Comparison of ENCODE assay signal across 8 cellular contexts in genomic region chr14:35821546-35822411, GRCh38. TPM values are rescaled to one million over a fixed set of nuclear protein-coding genes. Genes with fewer than 3 reads are reported as not detected.
DNase-seq lines count a peak whose midpoint lies in the region; ATAC-seq and TF ChIP-seq lines count a peak whose summit lies in the region.

No MANE protein-coding gene starts in this region.

- H3K9me3 Mint-ChIP-seq in CD4-positive, alpha-beta memory T cell: no peaks in the 10 kb centered on the region

- peak; percentile 53 for TF ChIP-seq CTCF in GM20000 (IDR thresholded peaks at IDR 0.05; ENCODE audit: extremely low read depth, missing control alignments)
- TF ChIP-seq CTCF in esophagus squamous epithelium (IDR thresholded peaks at IDR 0.05): peak; percentile 44 to 76 (median 62)
- TF ChIP-seq CTCF in thoracic aorta (IDR thresholded peaks at IDR 0.05): peak; percentile 56

- no peaks in the 10 kb centered on the region for H3K4me1 ChIP-seq in CD4-positive, alpha-beta memory T cell (ENCODE audit: insufficient read depth, low read length)
- peaks cover 4 to 37% (median 11%) of the 10 kb centered on the region in 3 donors for H3K4me1 ChIP-seq in esophagus squamous epithelium
- H3K4me1 ChIP-seq in thoracic aorta (ENCODE audit: control insufficient read depth in 1 of 2, low read depth in 2 of 2): no peaks in the 10 kb centered on the region

- POLR2A ChIA-PET in CD4-positive, alpha-beta memory T cell (lab: Charles Lee; ENCODE audit: partially characterized antibody): interaction anchor here (1.2 to 1.6 kb wide), 2 partner anchors 12 to 498 kb away, joined by 6 to 7 read pairs; partner anchors contain the start of genes MBIP and RALGAPA1

- H3K4me1 Mint-ChIP-seq in CD4-positive, alpha-beta memory T cell: peaks cover 5 to 15% (median 10%) of the 10 kb centered on the region in 4 donors

- CTCF ChIA-PET in CD4-positive, alpha-beta memory T cell (lab: Charles Lee; ENCODE audit: partially characterized antibody): interaction anchor here (0.7 to 2.4 kb wide), 17 partner anchors 9 to 247 kb away, joined by 3 to 13 read pairs (median 4); partner anchors contain the start of gene RALGAPA1

- peak in 3 of 5 donors; percentile 13 to 29 (median 13) for DNase-seq in CD4-positive, alpha-beta memory T cell
- DNase-seq in GM20000 (ENCODE audit: low spot score): peak; percentile 33
- peak; percentile 82 for DNase-seq in OCI-M1 (lab: John Stamatoyannopoulos, UW)
- DNase-seq in esophagus squamous epithelium (lab: John Stamatoyannopoulos, UW): no peak
- no peak for DNase-seq in thoracic aorta (ENCODE audit: low spot score)
- no peak for DNase-seq in amygdala (lab: John Stamatoyannopoulos, UW)

- no peak overlapping the region for H3K4me3 Mint-ChIP-seq in CD4-positive, alpha-beta memory T cell

- no peak overlapping the region for H3K27ac ChIP-seq in CD4-positive, alpha-beta memory T cell (ENCODE audit: low read depth, low read length)
- H3K27ac ChIP-seq in esophagus squamous epithelium (peak overlapping the region in 2 of 4 donors; percentile 37 to 51), thoracic aorta (no peak overlapping the region)

- WGBS in esophagus squamous epithelium, 2 donors: 22 to 27% methylated on average over 7 of the region's 7 CpGs

- H3K9me3 ChIP-seq in CD4-positive, alpha-beta memory T cell (ENCODE audit: control insufficient read depth in 1 of 2, low read length in 2 of 2): no peaks in the 10 kb centered on the region
- H3K9me3 ChIP-seq in esophagus squamous epithelium (no peaks in the 10 kb centered on the region), thoracic aorta (no peaks in the 10 kb centered on the region)

- intact Hi-C loops in CD4-positive, alpha-beta memory T cell (cut with micrococcal nuclease): loop anchor here (1.0 to 10.0 kb wide), 2 partner anchors 12 to 1287 kb away; partner anchors contain the start of genes EAPP and RALGAPA1
- intact Hi-C loops in esophagus squamous epithelium (cut with DNase I): no loop called here

- TF ChIP-seq POLR2A in esophagus squamous epithelium (IDR thresholded peaks at IDR 0.05): no peak

- no peaks in the 10 kb centered on the region for H3K36me3 ChIP-seq in CD4-positive, alpha-beta memory T cell (ENCODE audit: insufficient read depth, low read length)
- no peaks in the 10 kb centered on the region for H3K36me3 ChIP-seq in esophagus squamous epithelium
- no peaks in the 10 kb centered on the region for H3K36me3 ChIP-seq in thoracic aorta

- peaks cover 0 to 6% of the 10 kb centered on the region in 2 donors for H3K36me3 Mint-ChIP-seq in CD4-positive, alpha-beta memory T cell

- H3K4me3 ChIP-seq in CD4-positive, alpha-beta memory T cell (ENCODE audit: low read length in 2 of 2): no peak overlapping the region
- no peak overlapping the region for H3K4me3 ChIP-seq in esophagus squamous epithelium
- no peak overlapping the region for H3K4me3 ChIP-seq in thoracic aorta

- peak overlapping the region in 1 of 7 donors; percentile 62 for H3K27ac Mint-ChIP-seq in CD4-positive, alpha-beta memory T cell

- no peaks in the 10 kb centered on the region for H3K27me3 ChIP-seq in CD4-positive, alpha-beta memory T cell (ENCODE audit: insufficient read depth, low read length)
- H3K27me3 ChIP-seq in esophagus squamous epithelium (no peaks in the 10 kb centered on the region), thoracic aorta (replicated peaks; ENCODE audit: insufficient read depth) (no peaks in the 10 kb centered on the region)

- no peak for ATAC-seq in thoracic aorta (ENCODE audit: insufficient number of reproducible peaks, low FRiP score, low read depth)
- ATAC-seq in HG03520 (IDR thresholded peaks at IDR 0.05; ENCODE audit: unreplicated experiment): no peak
- no peak for ATAC-seq in GM21737 (IDR thresholded peaks at IDR 0.05; ENCODE audit: unreplicated experiment)

- H3K27me3 Mint-ChIP-seq in CD4-positive, alpha-beta memory T cell: no peaks in the 10 kb centered on the region

RNA-seq across cellular contexts. Expression of gene BRMS1L, which starts 4.4 kb away (rescaled TPM):
- 1 to 10 TPM; 5.3 to 9.7 TPM for total RNA-seq in CD4-positive, alpha-beta memory T cell
- polyA plus RNA-seq in CD4-positive, alpha-beta memory T cell: 1 to 10 TPM; 3.1 to 5.9 TPM
- 1 to 10 TPM; 2.4 to 9.0 (median 5.3) TPM for total RNA-seq in esophagus squamous epithelium
- 10 to 100 TPM in 1 of 2 donors, 1 to 10 TPM in 1; 5.0 to 12.8 TPM for total RNA-seq in thoracic aorta

RNA-seq across cellular contexts. Expression of gene RALGAPA1, which starts 12.7 kb away (rescaled TPM):
- total RNA-seq in CD4-positive, alpha-beta memory T cell: 10 to 100 TPM; 64.7 to 66.0 TPM
- polyA plus RNA-seq in CD4-positive, alpha-beta memory T cell: 10 to 100 TPM; 15.1 to 21.1 TPM
- total RNA-seq in esophagus squamous epithelium (10 to 100 TPM; 22.5 to 78.6 (median 39.8) TPM), thoracic aorta (10 to 100 TPM; 73.2 to 88.0 TPM)

Comparison
In these comparisons a context has a peak if more than half of its experiments do, and no peak if none do; other contexts are left out.
1. DNase-seq: peak in CD4-positive, alpha-beta memory T cell (3 of 5), GM20000 (single experiment) and OCI-M1 (single experiment); none in esophagus squamous epithelium (single experiment), thoracic aorta (single experiment) and amygdala (0 of 56).
2. Peak in every context shown above with its lines, with median percentiles within 50 percentile points of each other: CTCF ChIP-seq.